In genomic region chr11:118572075-118572913, GRCh38 we compare ENCODE assay signal across 8 cellular contexts. TPM values are rescaled to one million over a fixed set of nuclear protein-coding genes. Genes with fewer than 3 reads are reported as not detected.
DNase-seq lines count a peak whose midpoint lies in the region; ATAC-seq lines count a peak whose summit lies in the region.

ARCN1 (plus strand) TSS chr11:118572409; CDS start chr11:118572548, 139 bp downstream.

- intact Hi-C loops in activated T-helper 2 cell treated with anti-CD3 and anti-CD28 coated beads, Interferon-gamma antibody, Interleukin-2, Interleukin-4, amounts not matched to agents 10 μg/mL and 5 μg/mL and 100 μg/mL, durations not matched to agents 14 hours and 24 hours and 36 hours (cut with micrococcal nuclease), result loop anchor here (2.0 to 5.0 kb wide), 4 partner anchors 23 to 265 kb away; partner anchors contain the start of genes ATP5MG and KMT2A

- no peaks in the 10 kb centered on the region for H3K27me3 Mint-ChIP-seq in activated T-helper 2 cell treated with anti-CD3 and anti-CD28 coated beads, Interferon-gamma antibody, Interleukin-2, Interleukin-4, amounts not matched to agents 10 μg/mL and 5 μg/mL and 100 μg/mL, durations not matched to agents 14 hours and 24 hours and 36 hours (ENCODE audit: low read depth)
- H3K27me3 Mint-ChIP-seq in naive thymus-derived CD8-positive, alpha-beta T cell, result no peaks in the 10 kb centered on the region
- no peaks in the 10 kb centered on the region for H3K27me3 Mint-ChIP-seq in stimulated activated naive B cell treated with anti-CD40 and anti-IgM and Interleukin-4, amounts not matched to agents 10 μg/mL and 1 μg/mL and 100 μg/mL, for 72 hours

- H3K4me3 Mint-ChIP-seq in activated T-helper 2 cell treated with anti-CD3 and anti-CD28 coated beads, Interferon-gamma antibody, Interleukin-2, Interleukin-4, amounts not matched to agents 10 μg/mL and 5 μg/mL and 100 μg/mL, durations not matched to agents 14 hours and 24 hours and 36 hours (ENCODE audit: low read depth), result peak within 1 kb of the TSS; percentile 99
- H3K4me3 Mint-ChIP-seq in naive thymus-derived CD8-positive, alpha-beta T cell, result peak within 1 kb of the TSS; percentile 88 to 99 (median 96)
- peak within 1 kb of the TSS; percentile 95 to 97 for H3K4me3 Mint-ChIP-seq in stimulated activated naive B cell treated with anti-CD40 and anti-IgM and Interleukin-4, amounts not matched to agents 10 μg/mL and 1 μg/mL and 100 μg/mL, for 72 hours

- DNase-seq in CMK (ENCODE audit: low read depth) (peak; percentile 78), RPMI7951 (ENCODE audit: low read depth) (peak; percentile 76), fibroblast of peridontal ligament (ENCODE audit: extremely low read depth) (peak; percentile 73)
- DNase-seq in Jurkat, Clone E6-1 (ENCODE audit: low read depth, low spot score), result peak; percentile 69
- peak; percentile 72 for DNase-seq in activated T-helper 2 cell treated with anti-CD3 and anti-CD28 coated beads, Interferon-gamma antibody, Interleukin-2, Interleukin-4, amounts not matched to agents 10 μg/mL and 5 μg/mL and 100 μg/mL, durations not matched to agents 14 hours and 24 hours and 36 hours (ENCODE audit: low spot score)
- DNase-seq in naive thymus-derived CD8-positive, alpha-beta T cell, result peak; percentile 67 to 91 (median 76)
- peak; percentile 62 for DNase-seq in stimulated activated naive B cell treated with anti-CD40 and anti-IgM and Interleukin-4, amounts not matched to agents 10 μg/mL and 1 μg/mL and 100 μg/mL, for 72 hours

- peak; percentile 77 for ATAC-seq in GM21423 (IDR thresholded peaks at IDR 0.05; ENCODE audit: unreplicated experiment)
- peak; percentile 85 to 86 for ATAC-seq in naive thymus-derived CD8-positive, alpha-beta T cell
- ATAC-seq in stimulated activated naive B cell treated with anti-CD40 and anti-IgM and Interleukin-4, amounts not matched to agents 10 μg/mL and 1 μg/mL and 100 μg/mL, for 72 hours (replicated peaks), result peak; percentile 86 to 88

- POLR2A ChIA-PET in naive thymus-derived CD8-positive, alpha-beta T cell (lab: Charles Lee), result interaction anchor here (0.5 to 1.9 kb wide), 19 partner anchors 15 to 755 kb away, joined by 3 to 12 read pairs (median 4); partner anchors contain the start of genes C2CD2L, DDX6 and KMT2A

- peak within 1 kb of the TSS; percentile 94 for H3K4me3 ChIP-seq in Jurkat, Clone E6-1 (ENCODE audit: low read length)

- H3K36me3 Mint-ChIP-seq in activated T-helper 2 cell treated with anti-CD3 and anti-CD28 coated beads, Interferon-gamma antibody, Interleukin-2, Interleukin-4, amounts not matched to agents 10 μg/mL and 5 μg/mL and 100 μg/mL, durations not matched to agents 14 hours and 24 hours and 36 hours (ENCODE audit: low read depth), result peaks cover 33% of the 10 kb centered on the region
- peaks cover 0 to 21% (median 3%) of the 10 kb centered on the region in 3 donors for H3K36me3 Mint-ChIP-seq in naive thymus-derived CD8-positive, alpha-beta T cell
- H3K36me3 Mint-ChIP-seq in stimulated activated naive B cell treated with anti-CD40 and anti-IgM and Interleukin-4, amounts not matched to agents 10 μg/mL and 1 μg/mL and 100 μg/mL, for 72 hours, result peaks cover 5 to 10% of the 10 kb centered on the region in 2 donors

- H3K27ac Mint-ChIP-seq in activated T-helper 2 cell treated with anti-CD3 and anti-CD28 coated beads, Interferon-gamma antibody, Interleukin-2, Interleukin-4, amounts not matched to agents 10 μg/mL and 5 μg/mL and 100 μg/mL, durations not matched to agents 14 hours and 24 hours and 36 hours, result peak within 1 kb of the TSS; percentile 97
- peak within 1 kb of the TSS; percentile 93 to 99 (median 97) for H3K27ac Mint-ChIP-seq in naive thymus-derived CD8-positive, alpha-beta T cell
- peak within 1 kb of the TSS; percentile 95 for H3K27ac Mint-ChIP-seq in stimulated activated naive B cell treated with anti-CD40 and anti-IgM and Interleukin-4, amounts not matched to agents 10 μg/mL and 1 μg/mL and 100 μg/mL, for 72 hours

- no peaks in the 10 kb centered on the region for H3K9me3 Mint-ChIP-seq in activated T-helper 2 cell treated with anti-CD3 and anti-CD28 coated beads, Interferon-gamma antibody, Interleukin-2, Interleukin-4, amounts not matched to agents 10 μg/mL and 5 μg/mL and 100 μg/mL, durations not matched to agents 14 hours and 24 hours and 36 hours
- no peaks in the 10 kb centered on the region for H3K9me3 Mint-ChIP-seq in naive thymus-derived CD8-positive, alpha-beta T cell
- H3K9me3 Mint-ChIP-seq in stimulated activated naive B cell treated with anti-CD40 and anti-IgM and Interleukin-4, amounts not matched to agents 10 μg/mL and 1 μg/mL and 100 μg/mL, for 72 hours, result no peaks in the 10 kb centered on the region

- H3K4me1 Mint-ChIP-seq in activated T-helper 2 cell treated with anti-CD3 and anti-CD28 coated beads, Interferon-gamma antibody, Interleukin-2, Interleukin-4, amounts not matched to agents 10 μg/mL and 5 μg/mL and 100 μg/mL, durations not matched to agents 14 hours and 24 hours and 36 hours (ENCODE audit: low read depth), result peaks cover 29% of the 10 kb centered on the region
- peaks cover 20 to 53% (median 52%) of the 10 kb centered on the region in 4 donors for H3K4me1 Mint-ChIP-seq in naive thymus-derived CD8-positive, alpha-beta T cell
- peaks cover 26 to 41% of the 10 kb centered on the region in 2 donors for H3K4me1 Mint-ChIP-seq in stimulated activated naive B cell treated with anti-CD40 and anti-IgM and Interleukin-4, amounts not matched to agents 10 μg/mL and 1 μg/mL and 100 μg/mL, for 72 hours

RNA-seq across cellular contexts. Expression of gene ARCN1, which starts in this region (rescaled TPM):
- 114 TPM for polyA plus RNA-seq in Jurkat, Clone E6-1 (2012; ENCODE audit: insufficient read depth, insufficient read length)
- total RNA-seq in RPMI7951 (2014; rRNA removed; shearing (Covaris generic)), result 160 and 198 TPM in 2 replicates
- 132 and 133 TPM in 2 replicates for total RNA-seq in activated T-helper 2 cell treated with anti-CD3 and anti-CD28 coated beads, Interferon-gamma antibody, Interleukin-2, Interleukin-4, amounts not matched to agents 10 μg/mL and 5 μg/mL and 100 μg/mL, durations not matched to agents 14 hours and 24 hours and 36 hours
- total RNA-seq in naive thymus-derived CD8-positive, alpha-beta T cell, result 100 to 1,000 TPM; 106 to 118 TPM
- polyA plus RNA-seq in naive thymus-derived CD8-positive, alpha-beta T cell, result 100 to 1,000 TPM; 121 to 138 (median 130) TPM

Comparison
In these comparisons a context has a peak if more than half of its experiments do, and no peak if none do; other contexts are left out.
1. Peak in every context shown above with its lines: DNase-seq, ATAC-seq and H3K4me3 ChIP-seq.